ENCODE assay signal across 25 cellular contexts in the genomic region with DNA sequence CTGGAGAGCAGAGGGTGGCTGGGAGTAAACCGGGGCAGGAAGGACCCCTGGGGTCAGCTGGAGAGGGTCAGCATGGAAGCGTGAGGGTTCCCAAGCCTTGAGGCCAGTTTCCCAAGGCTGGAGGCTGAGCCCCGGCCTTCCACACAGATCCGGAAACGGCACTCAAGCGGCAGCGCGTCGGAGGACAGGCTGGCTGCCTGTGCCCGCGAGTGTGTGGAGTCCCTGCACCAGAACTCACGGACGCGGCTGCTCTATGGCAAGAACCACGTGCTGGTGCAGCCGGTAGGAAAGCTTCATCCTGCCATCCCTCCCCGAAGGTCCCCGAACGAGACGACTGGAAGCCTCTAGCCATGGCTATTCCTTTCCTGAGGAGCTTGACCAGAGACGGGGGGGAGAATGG. TPM values are rescaled to one million over a fixed set of nuclear protein-coding genes. Genes with fewer than 3 reads are reported as not detected.
A peak's percentile ranks its signal among the peaks of the same experiment; 100 is the strongest.
DNase-seq lines count a peak whose midpoint lies in the region; ATAC-seq, FAIRE-seq and TF ChIP-seq lines count a peak whose summit lies in the region.
"Had no signal": no experiment of that assay in that cellular context is flagged by ENCODE, and none has a peak within 500 bp of the region (broad histone marks: within the 10 kb centered on the region; RNA-seq: fewer than 3 reads in every experiment).

No MANE protein-coding gene starts in this region.

- DNase-seq in RWPE1 (ENCODE audit: low spot score) (no peak), kidney (peak; percentile 50), osteoblast (ENCODE audit: insufficient read length, low spot score, missing footprints) (peak; percentile 30), suprapubic skin (ENCODE audit: low spot score in 2 of 2) (no peak), colonic mucosa (no peak)
- DNase-seq: AML-193; BE2C; CD4-positive, alpha-beta T cell; CD8-positive, alpha-beta memory T cell; DMS 273 treated with DMSO at 0.1 percent for 48 hours; DMS79; EL; GDM1; H9 had no signal

- H3K4me2 ChIP-seq in osteoblast (ENCODE audit: insufficient read depth, low read length), result no peak overlapping the region
- H3K4me2 ChIP-seq: BLaER1 treated with 17β-estradiol and CSF1 and Interleukin-3, amounts not matched to agents 10 nM and 100 nM; GM23338 had no signal

- H3K4me1 ChIP-seq in kidney (ENCODE audit: control insufficient read depth in 1 of 2, insufficient read depth in 1 of 2, low read depth in 1 of 2, low read length in 2 of 2) (peaks cover 0 to 4% of the 10 kb centered on the region in 2 donors), osteoblast (ENCODE audit: insufficient read depth, low read length) (peaks cover 10% of the 10 kb centered on the region), suprapubic skin (peaks cover 15% of the 10 kb centered on the region), colonic mucosa (no peaks in the 10 kb centered on the region)
- H3K4me1 ChIP-seq: BE2C had no signal

- intact Hi-C loops in kidney (cut with DNase I) (no loop called here), colonic mucosa (cut with DNase I) (no loop called here)

- H3K27me3 ChIP-seq in osteoblast (ENCODE audit: insufficient read depth, low read length), result no peaks in the 10 kb centered on the region
- H3K27me3 ChIP-seq in suprapubic skin, result no peaks in the 10 kb centered on the region
- H3K27me3 ChIP-seq in colonic mucosa, result no peaks in the 10 kb centered on the region
- H3K27me3 ChIP-seq: BE2C; BLaER1 treated with 17β-estradiol and CSF1 and Interleukin-3, amounts not matched to agents 10 nM and 100 nM had no signal

- H4K20me1 ChIP-seq in osteoblast (ENCODE audit: insufficient read depth, low read length), result peaks cover 15% of the 10 kb centered on the region

- H3K36me3 ChIP-seq in kidney (ENCODE audit: control insufficient read depth in 1 of 2, insufficient read depth in 2 of 2, low read length in 2 of 2) (peaks cover 4 to 19% of the 10 kb centered on the region in 2 donors), osteoblast (ENCODE audit: insufficient read depth, low read length) (peaks cover 4% of the 10 kb centered on the region), suprapubic skin (peaks cover 28% of the 10 kb centered on the region), colonic mucosa (no peaks in the 10 kb centered on the region)
- H3K36me3 ChIP-seq: BE2C had no signal

- FAIRE-seq in kidney (lab: Jason Lieb, UNC), result no peak
- FAIRE-seq: A204.1, D721Med, GM12878, GM19239 had no signal

- POLR2A ChIA-PET in RWPE1 (lab: Yijun Ruan, JAX; ENCODE audit: low non-redundant PET), result no interaction called here

- no peak overlapping the region for H3K9ac ChIP-seq in kidney (ENCODE audit: low read length in 2 of 2)
- H3K9ac ChIP-seq in colonic mucosa (ENCODE audit: low read depth in 2 of 2, low read length in 2 of 2), result no peak overlapping the region
- H3K9ac ChIP-seq: BLaER1 treated with 17β-estradiol and CSF1 and Interleukin-3, amounts not matched to agents 10 nM and 100 nM had no signal

- CTCF ChIA-PET in RWPE1 (lab: Yijun Ruan, JAX), result interaction anchor here (1.6 kb wide), 1 partner anchor 19 kb away, joined by 5 read pairs; no protein-coding TSS in a partner anchor

- TF ChIP-seq POLR2A in suprapubic skin (IDR thresholded peaks at IDR 0.05), result no peak

- no peak for TF ChIP-seq EP300 in suprapubic skin (IDR thresholded peaks at IDR 0.05)

- H3K27ac ChIP-seq in RWPE1 (peak overlapping the region; percentile 25; the same call in 1 of the 2 replicates), cingulate gyrus (ENCODE audit: low read depth, low read length) (peak overlapping the region; percentile 39), kidney (ENCODE audit: low read depth in 2 of 2, low read length in 2 of 2) (no peak overlapping the region), osteoblast (ENCODE audit: low read depth, low read length) (no peak overlapping the region), suprapubic skin (no peak overlapping the region), colonic mucosa (no peak overlapping the region)
- H3K27ac ChIP-seq: 22Rv1; BLaER1 treated with 17β-estradiol and CSF1 and Interleukin-3, amounts not matched to agents 10 nM and 100 nM had no signal

- no peak overlapping the region for H2AFZ ChIP-seq in osteoblast (ENCODE audit: low read length)
- H2AFZ ChIP-seq: GM23338 had no signal

- H3K79me2 ChIP-seq in osteoblast (ENCODE audit: insufficient read depth, low read length), result no peaks in the 10 kb centered on the region

- 96% methylated on average over 8 of the region's 21 CpGs for WGBS in suprapubic skin

- ATAC-seq in HG03354 (IDR thresholded peaks at IDR 0.05; ENCODE audit: poor library complexity, severe bottlenecking, unreplicated experiment) (no peak), HG02938 (IDR thresholded peaks at IDR 0.05; ENCODE audit: unreplicated experiment) (no peak)
- ATAC-seq: GM12878, GM23338, HCT116 had no signal

- H3K9me3 ChIP-seq in kidney (ENCODE audit: control insufficient read depth in 1 of 2, low read length in 2 of 2), result no peaks in the 10 kb centered on the region
- H3K9me3 ChIP-seq in osteoblast (ENCODE audit: low read depth, low read length), result no peaks in the 10 kb centered on the region
- H3K9me3 ChIP-seq in suprapubic skin, result no peaks in the 10 kb centered on the region
- H3K9me3 ChIP-seq in colonic mucosa, result no peaks in the 10 kb centered on the region
- H3K9me3 ChIP-seq: BE2C; BLaER1 treated with 17β-estradiol and CSF1 and Interleukin-3, amounts not matched to agents 10 nM and 100 nM had no signal

- TF ChIP-seq CTCF in RWPE1 (conservative IDR thresholded peaks at IDR 0.05; ENCODE audit: low read depth) (no peak), kidney (IDR thresholded peaks at IDR 0.05; ENCODE audit: borderline replicate concordance, extremely low read depth, insufficient read depth) (no peak), osteoblast (IDR thresholded peaks at IDR 0.05; ENCODE audit: extremely low read depth, low read depth, low read length) (no peak), suprapubic skin (IDR thresholded peaks at IDR 0.05) (no peak), colonic mucosa (IDR thresholded peaks at IDR 0.05) (no peak)

- H3K4me3 ChIP-seq in kidney (ENCODE audit: low read length in 2 of 2), result no peak overlapping the region
- H3K4me3 ChIP-seq in osteoblast (ENCODE audit: insufficient read depth, low read length), result no peak overlapping the region
- no peak overlapping the region for H3K4me3 ChIP-seq in suprapubic skin
- H3K4me3 ChIP-seq in colonic mucosa, result no peak overlapping the region
- H3K4me3 ChIP-seq: BLaER1 treated with 17β-estradiol and CSF1 and Interleukin-3, amounts not matched to agents 10 nM and 100 nM; GM12878; GM23338 had no signal

RNA-seq across cellular contexts. Expression of a gene that starts 26.0 kb away (rescaled TPM):
- total RNA-seq in kidney, result 58.0 TPM
- polyA plus RNA-seq in kidney (ENCODE audit: insufficient read depth, low read depth, low replicate concordance), result 33.7 TPM
- 35.4 and 37.3 TPM in 2 replicates for total RNA-seq in osteoblast
- 100 to 1,000 TPM in 2 of 4 donors, 10 to 100 TPM in 2; 48.2 to 117 (median 90.4) TPM for total RNA-seq in suprapubic skin
- total RNA-seq in colonic mucosa, result 10 to 100 TPM; 26.7 to 27.6 TPM

RNA-seq across cellular contexts. Expression of a gene that starts 27.1 kb away (rescaled TPM):
- total RNA-seq in kidney (24.4 TPM), osteoblast (37.7 and 42.0 TPM in 2 replicates), suprapubic skin (10 to 100 TPM; 44.3 to 68.6 (median 59.3) TPM), colonic mucosa (10 to 100 TPM; 13.7 to 28.5 TPM)
- 9.1 TPM for polyA plus RNA-seq in kidney (ENCODE audit: insufficient read depth, low read depth, low replicate concordance)

RNA-seq across cellular contexts. Expression of a gene that starts 37.5 kb away (rescaled TPM):
- total RNA-seq in kidney (39.8 TPM), osteoblast (12.3 and 14.1 TPM in 2 replicates), suprapubic skin (10 to 100 TPM; 20.9 to 50.0 (median 44.1) TPM), colonic mucosa (10 to 100 TPM; 20.7 to 29.3 TPM)
- 3.7 TPM for polyA plus RNA-seq in kidney (ENCODE audit: insufficient read depth, low read depth, low replicate concordance)

RNA-seq across cellular contexts. Expression of a gene that starts 59.6 kb away (rescaled TPM):
- 10.0 TPM for total RNA-seq in kidney
- 3.5 TPM for polyA plus RNA-seq in kidney (ENCODE audit: insufficient read depth, low read depth, low replicate concordance)
- total RNA-seq in osteoblast, result 20.6 and 22.4 TPM in 2 replicates
- total RNA-seq in suprapubic skin, result 10 to 100 TPM in 3 of 4 donors, 1 to 10 TPM in 1; 4.0 to 13.9 (median 11.2) TPM
- total RNA-seq in colonic mucosa, result 10 to 100 TPM in 1 of 2 donors, 1 to 10 TPM in 1; 9.0 to 11.0 TPM

RNA-seq across cellular contexts. Expression of a gene that starts 59.7 kb away (rescaled TPM):
- total RNA-seq in kidney (37.3 TPM), osteoblast (35.9 and 42.7 TPM in 2 replicates), suprapubic skin (10 to 100 TPM; 29.6 to 58.6 (median 45.5) TPM), colonic mucosa (10 to 100 TPM; 18.3 to 23.6 TPM)
- 20.6 TPM for polyA plus RNA-seq in kidney (ENCODE audit: insufficient read depth, low read depth, low replicate concordance)

Comparison
In these comparisons a context has a peak if more than half of its experiments do, and no peak if none do; other contexts are left out.
1. DNase-seq: peak in kidney (single experiment) and osteoblast (single experiment); none in RWPE1 (single experiment), suprapubic skin (0 of 2) and colonic mucosa (single experiment).
2. H3K27ac ChIP-seq: peak in RWPE1 (single experiment) and cingulate gyrus (single experiment); none in kidney (0 of 2), osteoblast (single experiment), suprapubic skin (single experiment) and colonic mucosa (single experiment).